8 cellular contexts compared by ENCODE assay signal in the genomic region with DNA sequence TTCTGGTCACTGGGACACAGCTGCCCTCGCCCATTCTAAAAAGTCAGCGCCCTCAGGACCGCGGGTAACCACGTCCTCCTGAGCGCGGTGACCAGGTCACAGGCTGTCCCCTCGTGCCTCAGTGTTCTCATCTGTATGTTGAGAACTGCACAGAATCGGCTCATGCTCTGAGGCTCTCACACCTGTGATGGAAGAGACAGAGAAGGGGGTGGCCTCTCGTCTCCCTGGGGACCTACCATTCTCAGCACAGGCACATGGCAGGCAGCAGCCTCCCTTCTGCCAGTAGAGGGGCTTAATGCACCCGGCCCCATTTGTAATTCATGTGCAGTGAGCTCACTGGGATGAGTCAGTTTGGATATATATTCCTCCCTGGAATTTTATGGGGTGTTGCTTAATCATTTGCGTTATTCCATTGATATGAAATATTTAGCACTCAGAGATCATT. TPM values are rescaled to one million over a fixed set of nuclear protein-coding genes. Genes with fewer than 3 reads are reported as not detected.
A peak's percentile ranks its signal among the peaks of the same experiment; 100 is the strongest.
DNase-seq lines count a peak whose midpoint lies in the region; ATAC-seq and TF ChIP-seq lines count a peak whose summit lies in the region.
"Not testable (repeated sequence)": the region's sequence is repeated elsewhere in the genome, so short reads cannot be mapped to it uniquely, and the experiment has no call there.

No MANE protein-coding gene starts in this region.

- POLR2A ChIA-PET in activated CD4-positive, alpha-beta T cell treated with anti-CD3 and anti-CD28 coated beads, Interleukin-2, amount 10 ng/mL, durations not matched to agents 7 days and 5 days (lab: Charles Lee) = not testable (repeated sequence)

- CTCF ChIA-PET in activated CD4-positive, alpha-beta T cell treated with anti-CD3 and anti-CD28 coated beads, Interleukin-2, amount 10 ng/mL, durations not matched to agents 7 days and 5 days (lab: Charles Lee) = not testable (repeated sequence)

- peak overlapping the region; percentile 97 for H3K27ac Mint-ChIP-seq in activated CD4-positive, alpha-beta T cell treated with anti-CD3 and anti-CD28 coated beads, Interleukin-2, amount 10 ng/mL, durations not matched to agents 7 days and 5 days
- H3K27ac Mint-ChIP-seq in central memory CD8-positive, alpha-beta T cell (ENCODE audit: low read depth) = peak overlapping the region; percentile 87
- H3K27ac Mint-ChIP-seq in natural killer cell = peak overlapping the region; percentile 88 to 93

- not testable (repeated sequence) for H3K9me3 ChIP-seq in HUES6 (ENCODE audit: control insufficient read depth, insufficient read depth, low read depth, low read length); left ventricle myocardium inferior (replicated peaks)

- H3K36me3 Mint-ChIP-seq in activated CD4-positive, alpha-beta T cell treated with anti-CD3 and anti-CD28 coated beads, Interleukin-2, amount 10 ng/mL, durations not matched to agents 7 days and 5 days (ENCODE audit: low read depth); natural killer cell: not testable (repeated sequence)
- H3K36me3 Mint-ChIP-seq in central memory CD8-positive, alpha-beta T cell (ENCODE audit: insufficient read depth) = peaks cover 11% of the 10 kb centered on the region

- not testable (repeated sequence) for H3K36me3 ChIP-seq in HUES6 (ENCODE audit: control insufficient read depth, insufficient read depth, low read length); left ventricle myocardium inferior

- H3K4me3 Mint-ChIP-seq in activated CD4-positive, alpha-beta T cell treated with anti-CD3 and anti-CD28 coated beads, Interleukin-2, amount 10 ng/mL, durations not matched to agents 7 days and 5 days = peak overlapping the region; percentile 85
- peak overlapping the region; percentile 90 for H3K4me3 Mint-ChIP-seq in central memory CD8-positive, alpha-beta T cell
- peak overlapping the region; percentile 89 for H3K4me3 Mint-ChIP-seq in natural killer cell

- not testable (repeated sequence) for H3K27me3 ChIP-seq in HUES6 (ENCODE audit: control insufficient read depth, insufficient read depth, low read length); left ventricle myocardium inferior (ENCODE audit: low read depth)

- not testable (repeated sequence) for H3K4me1 ChIP-seq in HUES6 (ENCODE audit: control insufficient read depth, insufficient read depth, low read length)
- peaks cover 20% of the 10 kb centered on the region for H3K4me1 ChIP-seq in left ventricle myocardium inferior

- ATAC-seq in central memory CD8-positive, alpha-beta T cell (replicated peaks; ENCODE audit: extremely low read depth, poor library complexity, severe bottlenecking); natural killer cell: not testable (repeated sequence)

- peak; percentile 46 for DNase-seq in COR-L47 (lab: John Stamatoyannopoulos, UW)
- peak; percentile 49 for DNase-seq in NCI-H748 (lab: John Stamatoyannopoulos, UW; ENCODE audit: unreplicated experiment)
- DNase-seq in activated CD4-positive, alpha-beta T cell treated with anti-CD3 and anti-CD28 coated beads, Interleukin-2, amount 10 ng/mL, durations not matched to agents 7 days and 5 days = peak; percentile 16
- not testable (repeated sequence) for DNase-seq in central memory CD8-positive, alpha-beta T cell (ENCODE audit: low spot score in 2 of 2); left ventricle myocardium inferior; natural killer cell
- DNase-seq in stimulated activated naive CD4-positive, alpha-beta T cell treated with Interleukin-2 at 50 U/mL for 16 hours (lab: John Stamatoyannopoulos, UW) = peak; percentile 5

- intact Hi-C loops in left ventricle myocardium inferior (cut with micrococcal nuclease) = not testable (repeated sequence)
- intact Hi-C loops in natural killer cell (cut with micrococcal nuclease) = loop anchor here (2.0 to 5.0 kb wide), 2 partner anchors 168 to 560 kb away; partner anchors contain the start of genes SLC41A3 and ZXDC

- not testable (repeated sequence) for H3K9me3 Mint-ChIP-seq in activated CD4-positive, alpha-beta T cell treated with anti-CD3 and anti-CD28 coated beads, Interleukin-2, amount 10 ng/mL, durations not matched to agents 7 days and 5 days; central memory CD8-positive, alpha-beta T cell; natural killer cell

- H3K27ac ChIP-seq in HUES6 (ENCODE audit: low read depth, low read length) (peak overlapping the region; percentile 73; the same call in 1 of the 2 replicates), left ventricle myocardium inferior (replicated peaks) (peak overlapping the region; percentile 87)

- H3K9ac ChIP-seq in HUES6 (ENCODE audit: low read length) = peak overlapping the region; percentile 81

- not testable (repeated sequence) for H3K27me3 Mint-ChIP-seq in activated CD4-positive, alpha-beta T cell treated with anti-CD3 and anti-CD28 coated beads, Interleukin-2, amount 10 ng/mL, durations not matched to agents 7 days and 5 days; central memory CD8-positive, alpha-beta T cell; natural killer cell (ENCODE audit: low read depth in 2 of 2)

- H3K4me1 Mint-ChIP-seq in activated CD4-positive, alpha-beta T cell treated with anti-CD3 and anti-CD28 coated beads, Interleukin-2, amount 10 ng/mL, durations not matched to agents 7 days and 5 days = peaks cover 24% of the 10 kb centered on the region
- peaks cover 11% of the 10 kb centered on the region for H3K4me1 Mint-ChIP-seq in central memory CD8-positive, alpha-beta T cell
- not testable (repeated sequence) for H3K4me1 Mint-ChIP-seq in natural killer cell

- H3K4me3 ChIP-seq in HUES6 (ENCODE audit: low read depth, low read length) (peak overlapping the region; percentile 85), left ventricle myocardium inferior (peak overlapping the region; percentile 93)

- TF ChIP-seq CTCF in left ventricle myocardium inferior (IDR thresholded peaks at IDR 0.05; ENCODE audit: borderline replicate concordance); natural killer cell (IDR thresholded peaks at IDR 0.05): not testable (repeated sequence)

RNA-seq across cellular contexts. Expression of gene ROPN1B, which starts 51.9 kb away (rescaled TPM):
- total RNA-seq in activated CD4-positive, alpha-beta T cell treated with anti-CD3 and anti-CD28 coated beads, Interleukin-2, amount 10 ng/mL, durations not matched to agents 7 days and 5 days = not detected
- total RNA-seq in left ventricle myocardium inferior (4.0 TPM), natural killer cell (not detected)
